Comparison of ENCODE assay signal across 18 cellular contexts in the genomic region with DNA sequence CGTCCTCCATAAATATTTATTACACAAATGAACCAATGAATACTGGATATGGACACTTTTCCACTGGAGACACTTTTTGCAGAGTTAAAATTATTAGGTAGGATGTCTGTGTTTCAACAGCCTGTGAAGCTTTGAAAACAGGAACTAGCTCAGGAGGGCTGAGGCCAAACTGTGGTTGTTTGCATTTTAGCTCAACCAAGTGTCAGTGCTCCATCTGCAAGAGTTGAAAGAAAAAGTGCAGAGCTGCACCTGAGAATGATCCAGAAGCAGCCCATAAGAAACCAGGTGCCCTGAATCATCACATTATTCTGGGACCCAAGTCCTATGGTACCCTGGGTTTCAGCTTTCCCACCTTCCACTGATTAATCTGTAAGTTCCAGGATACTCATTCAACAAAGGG.
DNase-seq lines count a peak whose midpoint lies in the region; ATAC-seq and TF ChIP-seq lines count a peak whose summit lies in the region.
"Had no signal": no experiment of that assay in that cellular context is flagged by ENCODE, and none has a peak within 500 bp of the region (broad histone marks: within the 10 kb centered on the region; RNA-seq: fewer than 3 reads in every experiment).

No MANE protein-coding gene starts in this region.

- TF ChIP-seq CTCF in NB4 (IDR thresholded peaks at IDR 0.05; ENCODE audit: low read depth, low read length): no peak
- no peak for TF ChIP-seq CTCF in stomach (IDR thresholded peaks at IDR 0.05)
- no peak for TF ChIP-seq CTCF in osteocyte (IDR thresholded peaks at IDR 0.05)

- WGBS in stomach, 5 donors: 41 to 69% (median 52%) methylated on average over 1 of the region's 1 CpG

- intact Hi-C loops in activated CD4-positive, alpha-beta T cell treated with anti-CD3 and anti-CD28 coated beads, Interleukin-2, amount 10 ng/mL, durations not matched to agents 24 days and 14 days (cut with micrococcal nuclease): no loop called here
- intact Hi-C loops in stomach (cut with DNase I; ENCODE audit: low total_unique reads): no loop called here

- no peaks in the 10 kb centered on the region for H3K36me3 ChIP-seq in stomach
- H3K36me3 ChIP-seq: colonic mucosa, HAP-1, neutrophil had no signal

- peak overlapping the region in 4 of 5 donors; percentile 16 to 60 (median 45) for H3K27ac ChIP-seq in stomach
- H3K27ac ChIP-seq: colonic mucosa, epithelial cell of prostate, neutrophil had no signal

- H3K27me3 ChIP-seq in stomach: no peaks in the 10 kb centered on the region
- H3K27me3 ChIP-seq: colonic mucosa, neutrophil had no signal

- peaks cover 12% of the 10 kb centered on the region for H3K27me3 Mint-ChIP-seq in activated CD4-positive, alpha-beta T cell treated with anti-CD3 and anti-CD28 coated beads, Interleukin-2, amount 10 ng/mL, durations not matched to agents 24 days and 14 days
- no peaks in the 10 kb centered on the region for H3K27me3 Mint-ChIP-seq in osteocyte (ENCODE audit: unreplicated experiment)

- DNase-seq in activated CD4-positive, alpha-beta T cell treated with anti-CD3 and anti-CD28 coated beads, Interleukin-2, amount 10 ng/mL, durations not matched to agents 24 days and 14 days: peak; percentile 67
- no peak for DNase-seq in activated CD4-positive, alpha-beta T cell treated with anti-CD3 and anti-CD28 coated beads, Interleukin-2, amount 50 U/mL, for 1 hour
- DNase-seq in NB4 (ENCODE audit: low read depth): peak; percentile 77
- DNase-seq in central memory CD4-positive, alpha-beta T cell: peak; percentile 10
- DNase-seq in stomach: no peak
- no peak for DNase-seq in osteocyte (ENCODE audit: extremely low spot score, unreplicated experiment)
- no peak for DNase-seq in NCI-H1930 (lab: John Stamatoyannopoulos, UW)
- DNase-seq: activated CD4-positive, alpha-beta T cell treated with anti-CD3 and anti-CD28 coated beads, Interleukin-2, amount 50 U/mL, for 48 hours; colonic mucosa; NCI-H1092 treated with DMSO at 0.1 percent for 48 hours; Right ventricle myocardium superior; stimulated activated CD4-positive, alpha-beta T cell treated with anti-CD3 and anti-CD28 coated beads, Interleukin-4, amount 100 ng/mL, for 24 hours; T-helper 9 cell; trophoblast cell had no signal

- TF ChIP-seq POLR2A in NB4 (IDR thresholded peaks at IDR 0.05; ENCODE audit: extremely low read depth, insufficient read length): no peak
- TF ChIP-seq POLR2A in stomach (IDR thresholded peaks at IDR 0.05): no peak

- no peak overlapping the region for H3K4me3 Mint-ChIP-seq in activated CD4-positive, alpha-beta T cell treated with anti-CD3 and anti-CD28 coated beads, Interleukin-2, amount 10 ng/mL, durations not matched to agents 24 days and 14 days
- H3K4me3 Mint-ChIP-seq in osteocyte (ENCODE audit: unreplicated experiment): no peak overlapping the region

- peaks cover 8% of the 10 kb centered on the region for H3K4me1 Mint-ChIP-seq in activated CD4-positive, alpha-beta T cell treated with anti-CD3 and anti-CD28 coated beads, Interleukin-2, amount 10 ng/mL, durations not matched to agents 24 days and 14 days
- H3K4me1 Mint-ChIP-seq in osteocyte (ENCODE audit: unreplicated experiment): peaks cover 11% of the 10 kb centered on the region

- peaks cover 7% of the 10 kb centered on the region for H3K9me3 Mint-ChIP-seq in activated CD4-positive, alpha-beta T cell treated with anti-CD3 and anti-CD28 coated beads, Interleukin-2, amount 10 ng/mL, durations not matched to agents 24 days and 14 days
- peaks cover 20% of the 10 kb centered on the region for H3K9me3 Mint-ChIP-seq in osteocyte (ENCODE audit: unreplicated experiment)

- H3K4me3 ChIP-seq in NB4 (ENCODE audit: low read depth, low read length) (no peak overlapping the region), stomach (no peak overlapping the region)
- H3K4me3 ChIP-seq: colonic mucosa, HAP-1 had no signal

- peaks cover 0 to 24% (median 8%) of the 10 kb centered on the region in 4 donors for H3K4me1 ChIP-seq in stomach
- H3K4me1 ChIP-seq: colonic mucosa, HAP-1 had no signal

- no peak overlapping the region for H3K27ac Mint-ChIP-seq in activated CD4-positive, alpha-beta T cell treated with anti-CD3 and anti-CD28 coated beads, Interleukin-2, amount 10 ng/mL, durations not matched to agents 24 days and 14 days
- no peak overlapping the region for H3K27ac Mint-ChIP-seq in osteocyte (ENCODE audit: unreplicated experiment)

- no peak for ATAC-seq in esophagus mucosa

- no peaks in the 10 kb centered on the region for H3K36me3 Mint-ChIP-seq in activated CD4-positive, alpha-beta T cell treated with anti-CD3 and anti-CD28 coated beads, Interleukin-2, amount 10 ng/mL, durations not matched to agents 24 days and 14 days (ENCODE audit: low read depth)
- H3K36me3 Mint-ChIP-seq in osteocyte (ENCODE audit: unreplicated experiment): peaks cover 5% of the 10 kb centered on the region

- TF ChIP-seq EP300 in stomach (IDR thresholded peaks at IDR 0.05): no peak

- H3K9me3 ChIP-seq in stomach: peaks cover 0 to 9% (median 0%) of the 10 kb centered on the region in 4 donors
- H3K9me3 ChIP-seq: colonic mucosa, HAP-1, neutrophil had no signal

Comparison
In these comparisons a context has a peak if more than half of its experiments do, and no peak if none do; other contexts are left out.
1. DNase-seq: peak in activated CD4-positive, alpha-beta T cell treated with anti-CD3 and anti-CD28 coated beads, Interleukin-2, amount 10 ng/mL, durations not matched to agents 24 days and 14 days (single experiment), NB4 (single experiment) and central memory CD4-positive, alpha-beta T cell (single experiment); none in activated CD4-positive, alpha-beta T cell treated with anti-CD3 and anti-CD28 coated beads, Interleukin-2, amount 50 U/mL, for 1 hour (single experiment), stomach (single experiment), osteocyte (single experiment) and NCI-H1930 (0 of 2).